In the genomic region with DNA sequence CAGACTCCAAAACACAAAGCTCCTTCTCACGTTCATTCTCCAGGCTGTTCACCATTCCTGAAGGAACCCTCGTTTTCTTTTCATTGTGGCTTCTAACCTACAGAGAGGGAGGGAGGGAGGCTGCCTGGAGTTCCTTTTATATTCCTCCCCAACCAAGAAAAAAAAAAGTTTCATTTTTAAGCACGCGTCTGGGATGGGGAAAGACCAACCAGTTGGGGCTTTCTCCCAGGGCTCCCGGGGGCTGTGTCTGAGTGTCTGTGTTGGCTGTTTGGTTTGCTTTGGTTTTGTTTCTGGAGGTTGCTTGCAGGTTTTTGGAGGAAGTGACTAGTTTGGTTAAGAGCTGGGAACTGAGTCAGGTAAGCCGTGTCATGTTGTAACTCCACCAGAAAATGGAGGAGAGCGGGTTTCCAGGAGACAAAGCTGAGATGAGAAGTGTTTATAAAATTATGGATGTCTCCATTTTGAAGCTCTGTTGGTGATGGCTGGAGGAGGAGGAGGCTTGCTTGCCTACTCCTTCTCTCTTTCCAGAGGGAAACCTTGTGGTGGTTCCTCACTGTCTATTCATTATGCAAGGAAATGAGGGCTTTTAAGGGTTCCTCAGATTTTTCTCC, we compare ENCODE assay signal across 8 cellular contexts. TPM values are rescaled to one million over a fixed set of nuclear protein-coding genes. Genes with fewer than 3 reads are reported as not detected.
DNase-seq lines count a peak whose midpoint lies in the region; ATAC-seq and TF ChIP-seq lines count a peak whose summit lies in the region.

No MANE protein-coding gene starts in this region.

- no peaks in the 10 kb centered on the region for H3K9me3 ChIP-seq in esophagus (ENCODE audit: control insufficient read depth in 2 of 2, insufficient read depth in 1 of 2, low read depth in 1 of 2, low read length in 1 of 2)

- H3K27ac Mint-ChIP-seq in nephron progenitor cell = peak overlapping the region; percentile 90

- peaks cover 43% of the 10 kb centered on the region for H3K36me3 Mint-ChIP-seq in nephron progenitor cell (ENCODE audit: low read depth)

- no peaks in the 10 kb centered on the region for H3K36me3 ChIP-seq in esophagus (ENCODE audit: control insufficient read depth in 2 of 2, insufficient read depth in 2 of 2, low read length in 1 of 2)

- H3K4me3 ChIP-seq in GM08714 (ENCODE audit: low read length) = peak overlapping the region; percentile 30; the same call in 1 of the 2 replicates
- H3K4me3 ChIP-seq in esophagus (ENCODE audit: low read depth in 1 of 2, low read length in 2 of 2) = peak overlapping the region; percentile 83 to 97

- whole genome bisulfite sequencing in esophagus, 2 donors = 15 to 22% methylated on average over 7 of the region's 7 CpGs

- H3K4me1 Mint-ChIP-seq in nephron progenitor cell = peaks cover 56% of the 10 kb centered on the region

- peak overlapping the region; percentile 94 for H3K4me3 Mint-ChIP-seq in nephron progenitor cell

- H3K4me1 ChIP-seq in esophagus (ENCODE audit: control insufficient read depth in 2 of 2, insufficient read depth in 2 of 2, low read length in 1 of 2) = no peaks in the 10 kb centered on the region

- DNase-seq in OCI-M1 (lab: John Stamatoyannopoulos, UW) (peak; percentile 56), nephron progenitor cell (no peak), D341Med (ENCODE audit: low spot score) (no peak)

- TF ChIP-seq CTCF in nephron progenitor cell (IDR thresholded peaks at IDR 0.05) = no peak

- H3K27me3 ChIP-seq in esophagus (ENCODE audit: control insufficient read depth in 1 of 2, insufficient read depth in 2 of 2, low read length in 2 of 2) = no peaks in the 10 kb centered on the region

- H3K9me3 Mint-ChIP-seq in nephron progenitor cell = no peaks in the 10 kb centered on the region

- peak overlapping the region; percentile 65 to 95 for H3K27ac ChIP-seq in esophagus (ENCODE audit: low read depth in 2 of 2, low read length in 1 of 2)

- H3K27me3 Mint-ChIP-seq in nephron progenitor cell (ENCODE audit: low read depth, poor library complexity) = peaks cover 3% of the 10 kb centered on the region

- ATAC-seq in HG02763 (IDR thresholded peaks at IDR 0.05; ENCODE audit: unreplicated experiment) (no peak), HG02571 (IDR thresholded peaks at IDR 0.05; ENCODE audit: unreplicated experiment) (no peak), HG03442 (IDR thresholded peaks at IDR 0.05; ENCODE audit: unreplicated experiment) (no peak)

RNA-seq across cellular contexts. Expression of a gene that starts 1.7 kb away (rescaled TPM):
- polyA plus RNA-seq in esophagus = 1 to 10 TPM; 3.9 to 5.8 TPM
